Comparison of ENCODE assay signal across 11 cellular contexts in the genomic region with DNA sequence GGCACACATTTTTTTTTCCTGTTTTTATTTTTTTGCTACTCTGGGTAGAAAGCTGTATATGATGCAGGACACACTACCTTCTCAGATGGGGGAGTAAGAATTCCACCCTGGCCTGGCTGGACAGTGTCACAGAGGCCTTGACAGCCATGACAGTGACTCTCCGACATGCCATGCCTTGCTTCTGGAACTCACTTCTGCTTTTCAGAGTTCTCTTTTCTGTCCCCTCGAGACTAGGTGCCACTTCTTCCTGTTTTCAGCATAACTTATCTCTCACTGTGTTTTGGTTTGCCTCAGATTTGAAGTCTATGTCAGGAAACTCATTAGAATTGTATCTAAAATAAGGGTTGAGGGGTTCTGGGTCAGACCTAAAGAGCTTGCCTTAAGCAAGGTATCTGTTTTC.
DNase-seq lines count a peak whose midpoint lies in the region; ATAC-seq and TF ChIP-seq lines count a peak whose summit lies in the region.
"Had no signal": no experiment of that assay in that cellular context is flagged by ENCODE, and none has a peak within 500 bp of the region (broad histone marks: within the 10 kb centered on the region; RNA-seq: fewer than 3 reads in every experiment).

No MANE protein-coding gene starts in this region.

- no peaks in the 10 kb centered on the region for H3F3A ChIP-seq in neural progenitor cell (ENCODE audit: low read depth)

- H3K4me3 ChIP-seq in neural progenitor cell = no peak overlapping the region

- no peak overlapping the region for H3K4me2 ChIP-seq in neural progenitor cell

- H3K4me1 ChIP-seq in neural progenitor cell = no peaks in the 10 kb centered on the region

- peaks cover 12% of the 10 kb centered on the region for H3K27me3 Mint-ChIP-seq in neural progenitor cell (ENCODE audit: insufficient read depth, low read depth)

- TF ChIP-seq CTCF in neural progenitor cell (IDR thresholded peaks at IDR 0.05) = no peak

- no peak overlapping the region for H2AFZ ChIP-seq in neural progenitor cell (replicated peaks)

- no peak overlapping the region for H3K27ac ChIP-seq in neural progenitor cell

- ATAC-seq in GM19438 (IDR thresholded peaks at IDR 0.05; ENCODE audit: low read depth, unreplicated experiment) (peak; percentile 70), HG03135 (IDR thresholded peaks at IDR 0.05; ENCODE audit: unreplicated experiment) (peak; percentile 76)
- ATAC-seq in stimulated activated naive CD8-positive, alpha-beta T cell treated with anti-CD3 and anti-CD28 coated beads, Interleukin-15, Interleukin-2, amounts not matched to agents 100 U/mL and 50 U/mL, for 24 hours = no peak

- H3K36me3 Mint-ChIP-seq in neural progenitor cell = no peaks in the 10 kb centered on the region

- H3K9me3 ChIP-seq in neural progenitor cell (ENCODE audit: low read depth) = no peaks in the 10 kb centered on the region

- H3K4me1 Mint-ChIP-seq in neural progenitor cell = peaks cover 3% of the 10 kb centered on the region

- no peaks in the 10 kb centered on the region for H3K9me3 Mint-ChIP-seq in neural progenitor cell

- H4K20me1 ChIP-seq in neural progenitor cell (ENCODE audit: low read depth) = no peaks in the 10 kb centered on the region

- H3K36me3 ChIP-seq in neural progenitor cell = no peaks in the 10 kb centered on the region

- H3K4me3 Mint-ChIP-seq in neural progenitor cell = no peak overlapping the region

- H3K9ac ChIP-seq in neural progenitor cell = no peak overlapping the region

- no peaks in the 10 kb centered on the region for H3K79me2 ChIP-seq in neural progenitor cell (ENCODE audit: low read depth)

- H3K27me3 ChIP-seq in neural progenitor cell = no peaks in the 10 kb centered on the region

- H3K27ac Mint-ChIP-seq in neural progenitor cell = no peak overlapping the region

- DNase-seq in CD1c-positive myeloid dendritic cell (ENCODE audit: extremely low spot score) (peak; percentile 82), SKM-1 (lab: John Stamatoyannopoulos, UW; ENCODE audit: unreplicated experiment) (peak; percentile 90), NCI-H2081 treated with DMSO at 0.1 percent for 48 hours (lab: John Stamatoyannopoulos, UW) (no peak), neural progenitor cell (ENCODE audit: low spot score) (no peak), amygdala (lab: John Stamatoyannopoulos, UW) (no peak)
- no peak for DNase-seq in stimulated activated naive CD8-positive, alpha-beta T cell treated with anti-CD3 and anti-CD28 coated beads, Interleukin-15, Interleukin-2, amounts not matched to agents 100 U/mL and 50 U/mL, for 24 hours
- DNase-seq: activated T-cell treated with anti-CD3 and anti-CD28 coated beads, Interleukin-2, amount 50 U/mL, for 1 hour; SHP77 treated with DMSO at 0.1 percent for 48 hours; stimulated activated CD4-positive, alpha-beta T cell treated with anti-CD3 and anti-CD28 coated beads, Interleukin-1b, Interleukin-23, amount 100 ng/mL, for 48 hours had no signal

Comparison
In these comparisons a context has a peak if more than half of its experiments do, and no peak if none do; other contexts are left out.
1. DNase-seq: peak in CD1c-positive myeloid dendritic cell (single experiment) and SKM-1 (single experiment); none in stimulated activated naive CD8-positive, alpha-beta T cell treated with anti-CD3 and anti-CD28 coated beads, Interleukin-15, Interleukin-2, amounts not matched to agents 100 U/mL and 50 U/mL, for 24 hours (single experiment), NCI-H2081 treated with DMSO at 0.1 percent for 48 hours (single experiment), neural progenitor cell (single experiment) and amygdala (0 of 56).